In genomic region chr22:17547995-17548755, GRCh38 we compare ENCODE assay signal across 17 cellular contexts. TPM values are rescaled to one million over a fixed set of nuclear protein-coding genes. Genes with fewer than 3 reads are reported as not detected.
DNase-seq lines count a peak whose midpoint lies in the region; ATAC-seq and TF ChIP-seq lines count a peak whose summit lies in the region.
"Had no signal": no experiment of that assay in that cellular context is flagged by ENCODE, and none has a peak within 500 bp of the region (broad histone marks: within the 10 kb centered on the region; RNA-seq: fewer than 3 reads in every experiment).

No MANE protein-coding gene starts in this region.

- no peak overlapping the region for H2BK15ac ChIP-seq in neuronal stem cell (ENCODE audit: low read length)

- 0 out of 2 replicates have a peak overlapping the region, but pooled peaks have one; percentile 19 for H3K27ac Mint-ChIP-seq in GM23338
- H3K27ac Mint-ChIP-seq in glutamatergic neuron (ENCODE audit: unreplicated experiment): peak overlapping the region; percentile 38
- H3K27ac Mint-ChIP-seq: CD14-positive monocyte; CD8-positive, alpha-beta T cell had no signal

- H3K14ac ChIP-seq in neuronal stem cell (ENCODE audit: low read length): no peak overlapping the region

- intact Hi-C loops in gastrocnemius medialis (cut with DNase I; ENCODE audit: low total_unique reads): no loop called here

- H2AFZ ChIP-seq in GM23338 (no peak overlapping the region), neuronal stem cell (ENCODE audit: low read length) (no peak overlapping the region)

- H4K91ac ChIP-seq in neuronal stem cell (ENCODE audit: low read depth, low read length, poor library complexity): no peak overlapping the region

- no peak overlapping the region for H2BK120ac ChIP-seq in neuronal stem cell (ENCODE audit: low read depth, low read length)

- H3K4ac ChIP-seq in neuronal stem cell (ENCODE audit: low read length): no peak overlapping the region

- TF ChIP-seq POLR2A in gastrocnemius medialis (IDR thresholded peaks at IDR 0.05): no peak

- TF ChIP-seq CTCF in GM23338 (conservative IDR thresholded peaks at IDR 0.05; ENCODE audit: low read depth in 2 of 2): no peak
- no peak for TF ChIP-seq CTCF in glutamatergic neuron (IDR thresholded peaks at IDR 0.05; ENCODE audit: partially characterized antibody, unreplicated experiment)
- TF ChIP-seq CTCF in gastrocnemius medialis (IDR thresholded peaks at IDR 0.05 in 4 of 5, conservative IDR thresholded peaks at IDR 0.05 in 1 of 5): no peak

- no peaks in the 10 kb centered on the region for H3K4me1 ChIP-seq in GM23338 (ENCODE audit: insufficient read depth)
- H3K4me1 ChIP-seq in neuronal stem cell (ENCODE audit: control insufficient read depth in 2 of 2, insufficient read depth in 1 of 2, low read depth in 1 of 2, low read length in 2 of 2): no peaks in the 10 kb centered on the region
- H3K4me1 ChIP-seq in gastrocnemius medialis: no peaks in the 10 kb centered on the region

- H3K18ac ChIP-seq in neuronal stem cell (ENCODE audit: low read length): no peak overlapping the region

- H3K23ac ChIP-seq in neuronal stem cell (ENCODE audit: low read depth, low read length, poor library complexity): peak overlapping the region; percentile 45

- H3K27ac ChIP-seq in GM23338 (ENCODE audit: low read depth): 0 out of 2 replicates have a peak overlapping the region, but pooled peaks have one; percentile 32
- peak overlapping the region; percentile 50 for H3K27ac ChIP-seq in KOPT-K1 (ENCODE audit: low read depth, low read length, poor library complexity, severe bottlenecking)
- no peak overlapping the region for H3K27ac ChIP-seq in neuronal stem cell (replicated peaks; ENCODE audit: low read length)
- no peak overlapping the region for H3K27ac ChIP-seq in gastrocnemius medialis
- H3K27ac ChIP-seq: 22Rv1 had no signal

- H3K9ac ChIP-seq in neuronal stem cell (ENCODE audit: low read depth, low read length, poor library complexity): peak overlapping the region; percentile 67

- H3K9me3 Mint-ChIP-seq in GM23338 (no peaks in the 10 kb centered on the region), glutamatergic neuron (ENCODE audit: unreplicated experiment) (peaks cover 10% of the 10 kb centered on the region)
- H3K9me3 Mint-ChIP-seq: CD8-positive, alpha-beta T cell had no signal

- H3K4me1 Mint-ChIP-seq in GM23338 (no peaks in the 10 kb centered on the region), glutamatergic neuron (ENCODE audit: low read depth, unreplicated experiment) (no peaks in the 10 kb centered on the region)
- H3K4me1 Mint-ChIP-seq: CD14-positive monocyte had no signal

- ATAC-seq in GM23338 (peak; percentile 43), HG02588 (IDR thresholded peaks at IDR 0.05; ENCODE audit: unreplicated experiment) (no peak), GM21360 (IDR thresholded peaks at IDR 0.05; ENCODE audit: unreplicated experiment) (no peak), HG03469 (IDR thresholded peaks at IDR 0.05; ENCODE audit: unreplicated experiment) (no peak), gastrocnemius medialis (no peak)
- ATAC-seq: CD8-positive, alpha-beta T cell had no signal

- H3K27me3 Mint-ChIP-seq in GM23338 (ENCODE audit: insufficient read depth, low read depth, poor library complexity) (peaks cover 9% of the 10 kb centered on the region), glutamatergic neuron (ENCODE audit: unreplicated experiment) (peaks cover 15% of the 10 kb centered on the region)

- WGBS in neuronal stem cell (ENCODE audit: extremely low coverage in 2 of 2, insufficient read length in 2 of 2, insufficient replicate concordance in 1 of 2), 2 donors: no CpG with 5 or more reads among the region's 23 CpGs

- H4K20me1 ChIP-seq in GM23338 (replicated peaks; ENCODE audit: insufficient read depth): no peaks in the 10 kb centered on the region; the same call in none of the 2 replicates

- no peak overlapping the region for H2BK5ac ChIP-seq in neuronal stem cell (ENCODE audit: low read length)

- H3K79me1 ChIP-seq in neuronal stem cell (ENCODE audit: low read depth, low read length): no peaks in the 10 kb centered on the region

- H3K27me3 ChIP-seq in GM23338 (ENCODE audit: insufficient read depth) (no peaks in the 10 kb centered on the region), neuronal stem cell (ENCODE audit: control insufficient read depth in 3 of 3, insufficient read depth in 3 of 3, low read depth in 1 of 3, low read length in 3 of 3) (no peaks in the 10 kb centered on the region), gastrocnemius medialis (no peaks in the 10 kb centered on the region)

- H3F3A ChIP-seq in GM23338 (replicated peaks; ENCODE audit: low read depth): peaks cover 16% of the 10 kb centered on the region

- H3K36me3 Mint-ChIP-seq in GM23338 (ENCODE audit: low read depth) (peaks cover 89% of the 10 kb centered on the region), glutamatergic neuron (ENCODE audit: unreplicated experiment) (peaks cover 5% of the 10 kb centered on the region)
- H3K36me3 Mint-ChIP-seq: CD8-positive, alpha-beta T cell had no signal

- no peak overlapping the region for H4K8ac ChIP-seq in neuronal stem cell (ENCODE audit: low read depth, low read length)

- H3K4me3 Mint-ChIP-seq in GM23338: no peak overlapping the region
- no peak overlapping the region for H3K4me3 Mint-ChIP-seq in glutamatergic neuron (ENCODE audit: unreplicated experiment)
- H3K4me3 Mint-ChIP-seq: CD14-positive monocyte; CD8-positive, alpha-beta T cell had no signal

- no peaks in the 10 kb centered on the region for H3K9me2 ChIP-seq in GM23338 (ENCODE audit: insufficient read depth)

- H2BK12ac ChIP-seq in neuronal stem cell (ENCODE audit: low read length): no peak overlapping the region

- peaks cover 9% of the 10 kb centered on the region for H3K79me2 ChIP-seq in GM23338 (replicated peaks; ENCODE audit: insufficient read depth)

- H3K4me2 ChIP-seq in GM23338 (no peak overlapping the region), neuronal stem cell (ENCODE audit: insufficient read depth, low read length, poor library complexity, severe bottlenecking) (no peak overlapping the region)

- DNase-seq in GM23338 (ENCODE audit: low spot score): no peak
- DNase-seq in glutamatergic neuron: no peak
- no peak for DNase-seq in neuronal stem cell (ENCODE audit: low spot score)
- no peak for DNase-seq in gastrocnemius medialis
- DNase-seq: CD8-positive, alpha-beta T cell; COR-L47; DND-41; GF-D8; GOT3; HCEC 1CT; Kasumi-1 had no signal

- in situ Hi-C loops in gastrocnemius medialis (cut with MboI; ENCODE audit: low sequenced_read_pairs in 4 of 4): no loop called here

- peaks cover 62% of the 10 kb centered on the region for H3K36me3 ChIP-seq in GM23338 (ENCODE audit: insufficient read depth)
- no peaks in the 10 kb centered on the region for H3K36me3 ChIP-seq in KOPT-K1 (ENCODE audit: insufficient read depth, low read length)
- peaks cover 56 to 82% of the 10 kb centered on the region in 2 donors for H3K36me3 ChIP-seq in neuronal stem cell (replicated peaks in 1 of 2; ENCODE audit: control insufficient read depth in 2 of 2, insufficient read depth in 2 of 2, low read length in 2 of 2)
- H3K36me3 ChIP-seq in gastrocnemius medialis: peaks cover 0 to 36% of the 10 kb centered on the region in 2 donors

- H3K9me3 ChIP-seq in KOPT-K1 (ENCODE audit: insufficient read depth, low read length, poor library complexity, severe bottlenecking) (no peaks in the 10 kb centered on the region), neuronal stem cell (replicated peaks in 1 of 2; ENCODE audit: control insufficient read depth in 2 of 2, insufficient read depth in 1 of 2, low read depth in 1 of 2, low read length in 2 of 2) (peaks cover 0 to 2% of the 10 kb centered on the region in 2 donors), gastrocnemius medialis (no peaks in the 10 kb centered on the region)

- H2AK5ac ChIP-seq in neuronal stem cell (ENCODE audit: low read depth, low read length): no peak overlapping the region

- no peak overlapping the region for H3K4me3 ChIP-seq in GM23338
- H3K4me3 ChIP-seq in neuronal stem cell (ENCODE audit: low read length in 2 of 2): peak overlapping the region in 1 of 2 donors; percentile 9
- H3K4me3 ChIP-seq in gastrocnemius medialis: no peak overlapping the region

TF ChIP-seq in GM23338, 12 proteins besides CTCF, POLR2A, EP300 and RAD21:
- TF ChIP-seq JUNB (IDR thresholded peaks at IDR 0.05; ENCODE audit: unreplicated experiment): no peak
- TF ChIP-seq STAT1 (IDR thresholded peaks at IDR 0.05; ENCODE audit: unreplicated experiment): no peak
- TF ChIP-seq CREB1 (CRISPR knock-in tag; IDR thresholded peaks at IDR 0.05; ENCODE audit: low read depth): no peak
- TF ChIP-seq ZNF114 (CRISPR knock-in tag; IDR thresholded peaks at IDR 0.05): no peak
- TF ChIP-seq EZH2phosphoT487 (IDR thresholded peaks at IDR 0.05; ENCODE audit: unreplicated experiment): no peak
- no peak for TF ChIP-seq ZNF331 (CRISPR knock-in tag; IDR thresholded peaks at IDR 0.05; ENCODE audit: low read depth)

RNA-seq across cellular contexts. Expression of gene SLC25A18, which starts 15.1 kb away (rescaled TPM):
- total RNA-seq in GM23338 (2014; rRNA removed; shearing (Covaris generic)): 0.47 and 1.9 TPM in 2 replicates
- 0.57 and 1.2 TPM in 2 replicates for polyA plus RNA-seq in GM23338 (2016; fragmentation: Nextera tagmentation; extraction: Ambion mirVana)
- 6.4 TPM for total RNA-seq in glutamatergic neuron (ENCODE audit: unreplicated experiment)
- polyA plus RNA-seq in neuronal stem cell (2013, experiment 1 of 2): 0.13 TPM
- polyA plus RNA-seq in neuronal stem cell (2013, experiment 2 of 2): 0.12 TPM
- 10 to 100 TPM in 3 of 4 donors, 1 to 10 TPM in 1; 9.3 to 22.2 (median 13.3) TPM for total RNA-seq in gastrocnemius medialis
- total RNA-seq: CD8-positive, alpha-beta T cell had no signal

Comparison
In these comparisons a context has a peak if more than half of its experiments do, and no peak if none do; other contexts are left out.
1. H3K27ac ChIP-seq: peak in GM23338 (single experiment) and KOPT-K1 (single experiment); none in neuronal stem cell (single experiment) and gastrocnemius medialis (0 of 4).